8 cellular contexts compared by ENCODE assay signal in the genomic region with DNA sequence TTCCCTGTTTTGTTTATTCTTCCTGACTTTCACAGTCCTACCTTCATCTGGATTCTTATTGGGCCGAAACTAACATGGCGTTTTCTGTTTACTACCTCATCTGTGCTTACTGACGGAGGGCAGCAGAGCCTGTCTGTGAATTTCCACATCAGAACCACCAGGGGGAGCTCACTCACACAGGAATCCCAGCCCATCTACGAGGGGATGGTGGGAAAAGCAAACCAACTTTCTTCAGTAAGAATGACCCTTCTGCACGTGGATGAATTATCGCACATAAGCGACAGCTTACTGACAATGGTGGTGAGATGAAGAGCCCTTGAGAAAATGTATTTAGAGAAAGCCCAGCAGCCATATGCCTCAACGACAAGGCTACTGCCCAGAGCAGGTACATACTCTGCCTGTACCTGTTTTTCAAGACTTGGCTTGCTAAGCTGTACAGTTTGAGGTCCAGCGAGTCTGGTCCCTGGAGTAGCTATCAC. TPM values are rescaled to one million over a fixed set of nuclear protein-coding genes. Genes with fewer than 3 reads are reported as not detected.
DNase-seq lines count a peak whose midpoint lies in the region; ATAC-seq and TF ChIP-seq lines count a peak whose summit lies in the region.

No MANE protein-coding gene starts in this region.

- H3K27me3 Mint-ChIP-seq in natural killer cell (ENCODE audit: low read depth in 2 of 2): no peaks in the 10 kb centered on the region

- H3K4me3 ChIP-seq in AG04450 (ENCODE audit: low read depth, low read length) (no peak overlapping the region), PC-9 (no peak overlapping the region), esophagus squamous epithelium (no peak overlapping the region), stomach (no peak overlapping the region)
- no peak overlapping the region for H3K4me3 ChIP-seq in Jurkat, Clone E6-1 (ENCODE audit: low read length)

- ATAC-seq in GM18867 (IDR thresholded peaks at IDR 0.05; ENCODE audit: unreplicated experiment) (peak; percentile 65), natural killer cell (peak; percentile 88 to 99 (median 96))

- no peaks in the 10 kb centered on the region for H3K79me2 ChIP-seq in PC-9 (ENCODE audit: low read depth)

- H3K4me1 ChIP-seq in PC-9 (replicated peaks; ENCODE audit: insufficient read depth) (no peaks in the 10 kb centered on the region), esophagus squamous epithelium (peaks cover 0 to 13% (median 0%) of the 10 kb centered on the region in 3 donors), stomach (peaks cover 0 to 19% (median 5%) of the 10 kb centered on the region in 4 donors)

- H3K9me2 ChIP-seq in PC-9 (ENCODE audit: insufficient read depth): no peaks in the 10 kb centered on the region

- H3K9me3 Mint-ChIP-seq in natural killer cell: no peaks in the 10 kb centered on the region

- H3K4me2 ChIP-seq in PC-9: peak overlapping the region; percentile 27; the same call in 1 of the 2 replicates

- 12 to 26% methylated on average over 9 of the region's 9 CpGs for WGBS in esophagus squamous epithelium, 2 donors
- WGBS in stomach, 5 donors: 12 to 20% (median 14%) methylated on average over 9 of the region's 9 CpGs

- no peak overlapping the region for H2AFZ ChIP-seq in PC-9

- no peak overlapping the region for H3K27ac ChIP-seq in AG04450 (ENCODE audit: low read depth, low read length)
- H3K27ac ChIP-seq in PC-9: no peak overlapping the region
- peak overlapping the region in 3 of 4 donors; percentile 24 to 40 (median 33) for H3K27ac ChIP-seq in esophagus squamous epithelium
- peak overlapping the region in 2 of 5 donors; percentile 8 to 54 for H3K27ac ChIP-seq in stomach

- H3K27me3 ChIP-seq in AG04450 (ENCODE audit: control insufficient read depth, insufficient read depth, low read length) (no peaks in the 10 kb centered on the region), PC-9 (ENCODE audit: insufficient read depth, low read depth) (no peaks in the 10 kb centered on the region), esophagus squamous epithelium (no peaks in the 10 kb centered on the region), stomach (no peaks in the 10 kb centered on the region)

- BruUV-seq in PC-9 (replicated peaks; lab: Mats Ljungman, UMichigan): no TSS peak

- H3F3A ChIP-seq in PC-9 (ENCODE audit: insufficient read depth, low read depth): peaks cover 7% of the 10 kb centered on the region; the same call in 1 of the 2 replicates

- TF ChIP-seq POLR2A in esophagus squamous epithelium (IDR thresholded peaks at IDR 0.05): no peak
- no peak for TF ChIP-seq POLR2A in stomach (IDR thresholded peaks at IDR 0.05)

- H3K9me3 ChIP-seq in AG04450 (ENCODE audit: control insufficient read depth, insufficient read depth, low read length): no peaks in the 10 kb centered on the region
- H3K9me3 ChIP-seq in PC-9 (ENCODE audit: insufficient read depth, low read depth): no peaks in the 10 kb centered on the region
- no peaks in the 10 kb centered on the region for H3K9me3 ChIP-seq in esophagus squamous epithelium
- no peaks in the 10 kb centered on the region for H3K9me3 ChIP-seq in stomach

- H3K27ac Mint-ChIP-seq in natural killer cell: no peak overlapping the region

- POLR2A ChIA-PET in AG04450 (lab: Yijun Ruan, JAX): interaction anchor here (0.5 to 1.9 kb wide), 3 partner anchors 36 to 122 kb away, joined by 4 to 6 read pairs (median 5); no protein-coding TSS in a partner anchor
- POLR2A ChIA-PET in PC-9 (lab: Charles Lee; ENCODE audit: unreplicated experiment): interaction anchor here (0.6 to 0.7 kb wide), 2 partner anchors 23 to 36 kb away, joined by 3 read pairs; no protein-coding TSS in a partner anchor

- no peaks in the 10 kb centered on the region for H3K4me1 Mint-ChIP-seq in natural killer cell

- TF ChIP-seq CTCF in AG04450 (IDR thresholded peaks at IDR 0.05; ENCODE audit: low read depth, low read length): peak; percentile 91
- TF ChIP-seq CTCF in PC-9 (conservative IDR thresholded peaks at IDR 0.05): peak; percentile 96
- peak; percentile 83 to 93 (median 88) for TF ChIP-seq CTCF in esophagus squamous epithelium (IDR thresholded peaks at IDR 0.05)
- TF ChIP-seq CTCF in natural killer cell (IDR thresholded peaks at IDR 0.05): peak; percentile 91
- TF ChIP-seq CTCF in stomach (IDR thresholded peaks at IDR 0.05): peak in 5 of 7 experiments; percentile 84 to 92 (median 88)

- H3K36me3 ChIP-seq in PC-9 (ENCODE audit: low read depth) (0 out of 2 replicates have a peak, but pooled peaks cover 5% of the 10 kb centered on the region), esophagus squamous epithelium (peaks cover 0 to 83% (median 0%) of the 10 kb centered on the region in 3 donors), stomach (peaks cover 21 to 78% (median 74%) of the 10 kb centered on the region in 4 donors)

- TF ChIP-seq EP300 in stomach (IDR thresholded peaks at IDR 0.05): no peak

- intact Hi-C loops in PC-9 (cut with micrococcal nuclease; ENCODE audit: unreplicated experiment) (loop anchor here (1.0 to 2.0 kb wide), 4 partner anchors 42 to 402 kb away; no protein-coding TSS in a partner anchor), esophagus squamous epithelium (cut with DNase I) (no loop called here), natural killer cell (cut with micrococcal nuclease) (loop anchor here (1.0 to 10.0 kb wide), 3 partner anchors 41 to 343 kb away; partner anchors contain the start of gene PHF21A), stomach (cut with DNase I; ENCODE audit: low total_unique reads) (no loop called here)

- CTCF ChIA-PET in AG04450 (lab: Charles Lee) (interaction anchor here (0.5 to 7.9 kb wide), 49 partner anchors 9 to 501 kb away, joined by 3 to 127 read pairs (median 5); no protein-coding TSS in a partner anchor), PC-9 (lab: Charles Lee) (interaction anchor here (0.9 to 2.4 kb wide), 4 partner anchors 42 to 351 kb away, joined by 3 to 16 read pairs (median 4); no protein-coding TSS in a partner anchor)

- peaks cover 21% of the 10 kb centered on the region for H3K36me3 Mint-ChIP-seq in natural killer cell

- no peak overlapping the region for H3K4me3 Mint-ChIP-seq in natural killer cell

- DNase-seq in AG04450 (ENCODE audit: low read depth, low spot score) (peak; percentile 66), PC-9 (peak; percentile 54 to 62), activated T-cell treated with anti-CD3 and anti-CD28 coated beads for 48 hours (ENCODE audit: low read depth) (peak; percentile 23), esophagus squamous epithelium (lab: John Stamatoyannopoulos, UW) (no peak), natural killer cell (peak; percentile 36), stomach (peak; percentile 56)
- peak; percentile 62 for DNase-seq in Jurkat, Clone E6-1 (ENCODE audit: low read depth, low spot score)

- H4K20me1 ChIP-seq in PC-9 (ENCODE audit: insufficient read depth): no peaks in the 10 kb centered on the region

RNA-seq across cellular contexts. Expression of gene LARGE2, which starts 42.5 kb away (rescaled TPM):
- not detected in 2 replicates for polyA plus RNA-seq in AG04450 (2011; rRNA removed)
- polyA minus RNA-seq in AG04450 (2011; rRNA and poly(A)+ RNA removed): 0.09 and 0.17 TPM in 2 replicates
- polyA plus RNA-seq in Jurkat, Clone E6-1 (2012; ENCODE audit: insufficient read depth, insufficient read length): 5.8 TPM
- 1.4 and 2.6 TPM in 2 replicates for total RNA-seq in PC-9 (2021)
- total RNA-seq in esophagus squamous epithelium: 10 to 100 TPM; 12.4 to 18.3 (median 15.5) TPM
- 1 to 10 TPM in 2 of 3 donors, under 1 TPM in 1; 0.40 to 1.7 (median 1.0) TPM for total RNA-seq in natural killer cell
- total RNA-seq in stomach: 10 to 100 TPM in 1 of 5 donors, 1 to 10 TPM in 2, not detected in 2; 4.2 to 11.3 (median 7.6) TPM
- polyA plus RNA-seq in stomach: 10 to 100 TPM; 13.8 to 45.1 (median 17.4) TPM

RNA-seq across cellular contexts. Expression of gene PEX16, which starts 47.3 kb away (rescaled TPM):
- polyA plus RNA-seq in AG04450 (2011; rRNA removed) (16.0 and 18.8 TPM in 2 replicates), stomach (10 to 100 TPM; 35.5 to 44.2 (median 38.5) TPM)
- 9.3 and 14.4 TPM in 2 replicates for polyA minus RNA-seq in AG04450 (2011; rRNA and poly(A)+ RNA removed)
- 54.9 TPM for polyA plus RNA-seq in Jurkat, Clone E6-1 (2012; ENCODE audit: insufficient read depth, insufficient read length)
- total RNA-seq in PC-9 (2021) (35.8 and 48.6 TPM in 2 replicates), esophagus squamous epithelium (10 to 100 TPM; 18.3 to 25.5 (median 22.1) TPM), natural killer cell (10 to 100 TPM; 61.3 to 75.8 (median 67.6) TPM), stomach (10 to 100 TPM in 4 of 5 donors, 1 to 10 TPM in 1; 9.9 to 72.7 (median 41.9) TPM)

RNA-seq across cellular contexts. Expression of gene FREY1, which starts 57.9 kb away (rescaled TPM):
- 0.35 TPM in 1 of 2 replicates, not detected in the other for polyA plus RNA-seq in AG04450 (2011; rRNA removed)
- 1.7 and 1.8 TPM in 2 replicates for polyA minus RNA-seq in AG04450 (2011; rRNA and poly(A)+ RNA removed)
- not detected for polyA plus RNA-seq in Jurkat, Clone E6-1 (2012; ENCODE audit: insufficient read depth, insufficient read length)
- 2.2 and 4.2 TPM in 2 replicates for total RNA-seq in PC-9 (2021)
- total RNA-seq in esophagus squamous epithelium: 1 to 10 TPM in 2 of 4 donors, under 1 TPM in 1, not detected in 1; 0.57 to 2.1 (median 1.2) TPM
- 1 to 10 TPM; 3.7 to 6.8 (median 3.9) TPM for total RNA-seq in natural killer cell
- 1 to 10 TPM in 2 of 5 donors, not detected in 3; 6.7 to 9.9 TPM for total RNA-seq in stomach
- polyA plus RNA-seq in stomach: under 1 TPM in 2 of 3 donors, not detected in 1; 0.33 to 0.50 TPM

Comparison
In these comparisons a context has a peak if more than half of its experiments do, and no peak if none do; other contexts are left out.
1. H3K27ac ChIP-seq: peak in esophagus squamous epithelium (3 of 4); none in AG04450 (single experiment) and PC-9 (single experiment).
2. intact Hi-C loops: an anchor here in PC-9 (1.0 to 2.0 kb wide) and natural killer cell (1.0 to 10.0 kb wide); none called in esophagus squamous epithelium and stomach.
3. Peak in every context shown above with its lines, with median percentiles within 50 percentile points of each other: CTCF ChIP-seq.